8 cellular contexts compared by ENCODE assay signal in the genomic region with DNA sequence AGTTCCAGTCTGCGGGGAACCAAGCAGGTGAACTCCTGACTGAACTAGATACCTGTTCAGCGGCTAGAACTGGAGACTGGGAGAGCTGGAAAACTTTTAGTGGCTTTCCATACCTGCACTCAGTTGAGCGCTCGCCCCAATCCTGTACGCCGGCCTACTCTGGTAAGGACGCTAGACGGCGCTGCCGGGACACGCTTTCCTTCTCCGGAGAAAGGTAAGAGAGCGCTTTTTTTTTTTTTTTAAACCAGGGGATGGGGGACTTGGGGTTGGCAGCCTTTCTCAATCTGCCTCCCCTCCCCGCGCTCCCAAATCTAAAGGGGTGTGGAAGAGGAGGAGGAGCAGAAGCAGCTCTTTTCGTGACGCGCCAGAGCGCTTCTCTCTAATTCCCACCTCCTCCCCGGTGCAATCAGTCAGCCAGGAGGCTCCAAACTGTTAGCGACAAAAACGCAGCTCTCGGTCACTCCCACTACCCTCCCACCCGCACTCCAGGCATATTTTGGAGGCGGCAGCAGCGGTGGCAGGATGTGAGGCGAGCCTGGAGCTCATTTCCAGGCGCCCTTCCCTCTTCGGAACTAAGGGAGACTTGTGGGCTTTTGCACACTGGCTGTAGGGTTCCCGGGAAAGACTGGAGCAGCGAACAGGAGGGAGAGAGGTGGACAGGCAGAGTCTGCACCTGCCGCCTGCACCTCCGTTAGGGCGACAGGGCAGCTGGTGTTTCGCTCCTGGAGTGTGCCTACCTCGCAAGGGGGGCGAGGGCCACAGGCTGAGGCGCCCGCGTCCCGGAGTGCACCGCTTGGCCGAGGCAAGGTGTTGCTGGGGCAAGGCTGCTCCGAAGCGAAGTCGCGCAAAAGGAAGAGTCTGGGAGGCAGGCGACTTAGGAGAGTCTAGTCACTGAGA. TPM values are rescaled to one million over a fixed set of nuclear protein-coding genes. Genes with fewer than 3 reads are reported as not detected.
A peak's percentile ranks its signal among the peaks of the same experiment; 100 is the strongest.
DNase-seq lines count a peak whose midpoint lies in the region; ATAC-seq, FAIRE-seq and TF ChIP-seq lines count a peak whose summit lies in the region.

A gene (plus strand): TSS at position 409 of the 897 bp plus-strand sequence.

- TF ChIP-seq POLR2A in heart left ventricle (IDR thresholded peaks at IDR 0.05) = no peak

- H3K4me3 ChIP-seq in heart left ventricle (peak within 1 kb of the TSS in 11 of 12 donors; percentile 10 to 34 (median 19)), RWPE2 (ENCODE audit: severe bottlenecking) (peak within 1 kb of the TSS; percentile 13), left ventricle myocardium inferior (peak within 1 kb of the TSS; percentile 44), small intestine (ENCODE audit: low read depth in 1 of 2, low read length in 2 of 2) (peak within 1 kb of the TSS; percentile 1 to 20)

- H3K27me3 ChIP-seq in heart left ventricle (peaks cover 0 to 50% (median 14%) of the 10 kb centered on the region in 9 donors), RWPE2 (ENCODE audit: insufficient read depth, poor library complexity, severe bottlenecking) (peaks cover 40% of the 10 kb centered on the region), left ventricle myocardium inferior (ENCODE audit: low read depth) (peaks cover 57% of the 10 kb centered on the region), small intestine (ENCODE audit: control insufficient read depth in 2 of 2, insufficient read depth in 2 of 2, low read length in 2 of 2) (peaks cover 2 to 6% of the 10 kb centered on the region in 2 donors)

- 0 to 33% (median 12%) methylated on average over 41 to 48 of the region's 48 CpGs for WGBS in heart left ventricle, 4 donors
- WGBS in small intestine, 3 donors = 2 to 32% (median 5%) methylated on average over 35 to 48 of the region's 48 CpGs

- H3K4me1 ChIP-seq in heart left ventricle (no peaks in the 10 kb centered on the region), RWPE2 (ENCODE audit: insufficient read depth, poor library complexity, severe bottlenecking) (no peaks in the 10 kb centered on the region), left ventricle myocardium inferior (no peaks in the 10 kb centered on the region), small intestine (ENCODE audit: control insufficient read depth in 2 of 2, insufficient read depth in 1 of 2, low read depth in 1 of 2, low read length in 1 of 2) (no peaks in the 10 kb centered on the region)

- FAIRE-seq in small intestine (lab: Jason Lieb, UNC) = no peak

- H3K27ac ChIP-seq in heart left ventricle = no peak within 1 kb of the TSS
- no peak within 1 kb of the TSS for H3K27ac ChIP-seq in RWPE2 (ENCODE audit: poor library complexity, severe bottlenecking)
- H3K27ac ChIP-seq in left ventricle myocardium inferior (replicated peaks) = no peak within 1 kb of the TSS
- no peak within 1 kb of the TSS for H3K27ac ChIP-seq in small intestine (ENCODE audit: low read depth in 1 of 2, low read length in 1 of 2)

- no peaks in the 10 kb centered on the region for H3K36me3 ChIP-seq in heart left ventricle
- no peaks in the 10 kb centered on the region for H3K36me3 ChIP-seq in RWPE2 (ENCODE audit: low read depth)
- no peaks in the 10 kb centered on the region for H3K36me3 ChIP-seq in left ventricle myocardium inferior
- H3K36me3 ChIP-seq in small intestine (ENCODE audit: control insufficient read depth in 2 of 2, insufficient read depth in 2 of 2, low read length in 2 of 2) = no peaks in the 10 kb centered on the region

- intact Hi-C loops in heart left ventricle (cut with DNase I) = loop anchor here in 1 of 10 donors (5.0 kb wide), 1 partner anchor 356 kb away; no protein-coding TSS in a partner anchor
- intact Hi-C loops in Right ventricle myocardium inferior (cut with DNase I) = loop anchor here (10.0 kb wide), 1 partner anchor 359 kb away; no protein-coding TSS in a partner anchor
- intact Hi-C loops in left ventricle myocardium inferior (cut with micrococcal nuclease) = no loop called here

- TF ChIP-seq CTCF in heart left ventricle (IDR thresholded peaks at IDR 0.05) (peak in 9 of 12 donors; percentile 7 to 47 (median 33)), RWPE2 (IDR thresholded peaks at IDR 0.05; ENCODE audit: poor library complexity, severe bottlenecking) (peak; percentile 68), left ventricle myocardium inferior (IDR thresholded peaks at IDR 0.05; ENCODE audit: borderline replicate concordance) (peak; percentile 50)

- ATAC-seq in heart left ventricle (peak in 2 of 4 donors; percentile 38 to 53), Right ventricle myocardium inferior (no peak), RWPE2 (ENCODE audit: low read depth) (peak; percentile 78), HG03280 (IDR thresholded peaks at IDR 0.05; ENCODE audit: unreplicated experiment) (no peak)

- peaks cover 0 to 2% (median 0%) of the 10 kb centered on the region in 12 donors for H3K9me3 ChIP-seq in heart left ventricle
- no peaks in the 10 kb centered on the region for H3K9me3 ChIP-seq in RWPE2 (ENCODE audit: severe bottlenecking)
- H3K9me3 ChIP-seq in left ventricle myocardium inferior (replicated peaks) = no peaks in the 10 kb centered on the region
- no peaks in the 10 kb centered on the region for H3K9me3 ChIP-seq in small intestine (ENCODE audit: control insufficient read depth, low read depth)

- peak in 1 of 5 donors; percentile 45 for DNase-seq in heart left ventricle
- no peak for DNase-seq in Right ventricle myocardium inferior (ENCODE audit: missing footprints)
- DNase-seq in RWPE2 (ENCODE audit: low spot score) = no peak
- DNase-seq in left ventricle myocardium inferior = no peak
- peak; percentile 46 for DNase-seq in small intestine
- DNase-seq in activated naive CD4-positive, alpha-beta T cell treated with anti-CD3 and anti-CD28 coated beads, Interleukin-2, amount 50 U/mL, for 16 hours = no peak
- DNase-seq in Kasumi-1 (lab: John Stamatoyannopoulos, UW) = no peak

RNA-seq across cellular contexts. Expression of the gene that starts here (rescaled TPM):
- total RNA-seq in heart left ventricle (under 1 TPM in 3 of 9 donors, not detected in 6; 0.08 to 0.16 (median 0.10) TPM), Right ventricle myocardium inferior (not detected), left ventricle myocardium inferior (not detected)
- polyA plus RNA-seq in heart left ventricle (not detected), small intestine (not detected)

Comparison
In these comparisons a context has a peak if more than half of its experiments do, and no peak if none do; other contexts are left out.
1. Peak in DNase-seq and H3K4me3 ChIP-seq in small intestine; RNA of the gene not detected or under 1 TPM.